Comparison of ENCODE assay signal across 11 cellular contexts in genomic region chr3:143348486-143349327, GRCh38.
DNase-seq lines count a peak whose midpoint lies in the region; ATAC-seq lines count a peak whose summit lies in the region.
"Had no signal": no experiment of that assay in that cellular context is flagged by ENCODE, and none has a peak within 500 bp of the region (broad histone marks: within the 10 kb centered on the region; RNA-seq: fewer than 3 reads in every experiment).

No MANE protein-coding gene starts in this region.

- peaks cover 5% of the 10 kb centered on the region for H3K27me3 Mint-ChIP-seq in T-helper 2 cell treated with Interferon-gamma antibody and Interleukin-4, amounts not matched to agents 5 μg/mL and 100 μg/mL, for 36 hours (ENCODE audit: low read depth)
- H3K27me3 Mint-ChIP-seq in memory B cell = no peaks in the 10 kb centered on the region
- no peaks in the 10 kb centered on the region for H3K27me3 Mint-ChIP-seq in effector memory CD8-positive, alpha-beta T cell

- H3K27ac Mint-ChIP-seq in T-helper 2 cell treated with Interferon-gamma antibody and Interleukin-4, amounts not matched to agents 5 μg/mL and 100 μg/mL, for 36 hours = no peak overlapping the region
- H3K27ac Mint-ChIP-seq in memory B cell = no peak overlapping the region
- no peak overlapping the region for H3K27ac Mint-ChIP-seq in effector memory CD8-positive, alpha-beta T cell

- peaks cover 39% of the 10 kb centered on the region for H3K4me1 Mint-ChIP-seq in T-helper 2 cell treated with Interferon-gamma antibody and Interleukin-4, amounts not matched to agents 5 μg/mL and 100 μg/mL, for 36 hours (ENCODE audit: low read depth)
- H3K4me1 Mint-ChIP-seq in memory B cell = peaks cover 32% of the 10 kb centered on the region
- peaks cover 0 to 9% of the 10 kb centered on the region in 2 donors for H3K4me1 Mint-ChIP-seq in effector memory CD8-positive, alpha-beta T cell (ENCODE audit: low read depth in 2 of 2)

- DNase-seq in DMS 273 (lab: John Stamatoyannopoulos, UW; ENCODE audit: unreplicated experiment) = peak; percentile 45
- no peak for DNase-seq in DMS 273 treated with DMSO at 0.1 percent for 48 hours (lab: John Stamatoyannopoulos, UW)
- no peak for DNase-seq in T-helper 2 cell treated with Interferon-gamma antibody and Interleukin-4, amounts not matched to agents 5 μg/mL and 100 μg/mL, for 36 hours (ENCODE audit: low spot score)
- no peak for DNase-seq in memory B cell (ENCODE audit: low spot score in 2 of 2)
- DNase-seq in NOMO-1 treated with dmso at 0.1 percent for 144 hours (lab: John Stamatoyannopoulos, UW; ENCODE audit: unreplicated experiment) = no peak
- no peak for DNase-seq in effector memory CD8-positive, alpha-beta T cell
- DNase-seq in dermis blood vessel endothelial cell = no peak
- DNase-seq: central memory CD4-positive, alpha-beta T cell; head of caudate nucleus; NCI-H1694 treated with DMSO at 0.1 percent for 48 hours had no signal

- H3K36me3 Mint-ChIP-seq in T-helper 2 cell treated with Interferon-gamma antibody and Interleukin-4, amounts not matched to agents 5 μg/mL and 100 μg/mL, for 36 hours (ENCODE audit: low read depth) = peaks cover 11% of the 10 kb centered on the region
- H3K36me3 Mint-ChIP-seq in memory B cell = peaks cover 4% of the 10 kb centered on the region
- no peaks in the 10 kb centered on the region for H3K36me3 Mint-ChIP-seq in effector memory CD8-positive, alpha-beta T cell (ENCODE audit: insufficient read depth)

- H3K9me3 Mint-ChIP-seq in T-helper 2 cell treated with Interferon-gamma antibody and Interleukin-4, amounts not matched to agents 5 μg/mL and 100 μg/mL, for 36 hours = peaks cover 8% of the 10 kb centered on the region
- no peaks in the 10 kb centered on the region for H3K9me3 Mint-ChIP-seq in memory B cell
- H3K9me3 Mint-ChIP-seq in effector memory CD8-positive, alpha-beta T cell = no peaks in the 10 kb centered on the region

- peak overlapping the region; percentile 25 for H3K4me3 Mint-ChIP-seq in T-helper 2 cell treated with Interferon-gamma antibody and Interleukin-4, amounts not matched to agents 5 μg/mL and 100 μg/mL, for 36 hours
- peak overlapping the region; percentile 22 for H3K4me3 Mint-ChIP-seq in memory B cell
- no peak overlapping the region for H3K4me3 Mint-ChIP-seq in effector memory CD8-positive, alpha-beta T cell

- peak; percentile 58 for ATAC-seq in GM21515 (IDR thresholded peaks at IDR 0.05; ENCODE audit: unreplicated experiment)
- ATAC-seq in memory B cell (ENCODE audit: low read depth) = peak; percentile 57
- ATAC-seq in effector memory CD8-positive, alpha-beta T cell (replicated peaks) = no peak

Comparison
In these comparisons a context has a peak if more than half of its experiments do, and no peak if none do; other contexts are left out.
1. H3K4me3 Mint-ChIP-seq: peak in T-helper 2 cell treated with Interferon-gamma antibody and Interleukin-4, amounts not matched to agents 5 μg/mL and 100 μg/mL, for 36 hours (single experiment) and memory B cell (single experiment); none in effector memory CD8-positive, alpha-beta T cell (0 of 2).